24 cellular contexts compared by ENCODE assay signal in the genomic region with DNA sequence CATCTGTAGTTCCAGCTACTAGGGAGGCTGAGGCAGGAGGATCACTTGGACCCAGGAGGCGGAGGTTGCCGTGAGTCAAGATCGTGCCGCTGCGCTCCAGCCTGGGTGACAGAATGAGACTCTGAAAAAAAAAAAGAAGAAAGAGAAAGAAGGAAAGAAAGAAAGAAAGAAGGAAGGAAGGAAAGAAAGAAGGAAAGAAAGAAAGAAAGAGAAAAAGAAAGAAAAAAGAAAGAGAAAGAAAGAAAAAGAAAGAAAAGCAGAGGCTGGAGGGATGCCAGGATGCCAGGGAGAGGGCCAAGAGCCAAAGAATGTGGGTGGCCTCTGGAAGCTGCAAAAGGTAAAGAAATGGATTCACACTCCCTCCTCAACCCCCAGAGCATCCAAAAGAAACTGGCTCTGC. TPM values are rescaled to one million over a fixed set of nuclear protein-coding genes. Genes with fewer than 3 reads are reported as not detected.
"Had no signal": no experiment of that assay in that cellular context is flagged by ENCODE, and none has a peak within 500 bp of the region (broad histone marks: within the 10 kb centered on the region; RNA-seq: fewer than 3 reads in every experiment).

No MANE protein-coding gene starts in this region.

- ATAC-seq: HepG2 had no signal

- DNase-seq: IMR-90, Kasumi-1, MM.1S, NCI-H1092 treated with DMSO at 0.1 percent for 48 hours, NCI-H1436, NCI-H187, NCI-H2029, NCI-H2081 treated with DMSO at 0.1 percent for 48 hours, NCI-H2171, NCI-H226, NCI-H446, NCI-H510A, NCI-H524 treated with DMSO at 0.1 percent for 48 hours, NCI-H69, NCI-H774, Right ventricle myocardium superior, RPMI8226, SIG-M5 had no signal

- H3K27ac ChIP-seq: KMS-11, SJSA1, SK-N-MC had no signal

- FAIRE-seq: HepG2, RCC 7860 had no signal

- H3K4me3 ChIP-seq: SJSA1, SK-N-MC had no signal

RNA-seq across cellular contexts. Expression of gene KCNE2, which starts 8.2 kb away (rescaled TPM):
- total RNA-seq: HepG2, HT1080, IMR-90, Right ventricle myocardium superior, SJSA1 had no signal
